8 cellular contexts compared by ENCODE assay signal in the genomic region with DNA sequence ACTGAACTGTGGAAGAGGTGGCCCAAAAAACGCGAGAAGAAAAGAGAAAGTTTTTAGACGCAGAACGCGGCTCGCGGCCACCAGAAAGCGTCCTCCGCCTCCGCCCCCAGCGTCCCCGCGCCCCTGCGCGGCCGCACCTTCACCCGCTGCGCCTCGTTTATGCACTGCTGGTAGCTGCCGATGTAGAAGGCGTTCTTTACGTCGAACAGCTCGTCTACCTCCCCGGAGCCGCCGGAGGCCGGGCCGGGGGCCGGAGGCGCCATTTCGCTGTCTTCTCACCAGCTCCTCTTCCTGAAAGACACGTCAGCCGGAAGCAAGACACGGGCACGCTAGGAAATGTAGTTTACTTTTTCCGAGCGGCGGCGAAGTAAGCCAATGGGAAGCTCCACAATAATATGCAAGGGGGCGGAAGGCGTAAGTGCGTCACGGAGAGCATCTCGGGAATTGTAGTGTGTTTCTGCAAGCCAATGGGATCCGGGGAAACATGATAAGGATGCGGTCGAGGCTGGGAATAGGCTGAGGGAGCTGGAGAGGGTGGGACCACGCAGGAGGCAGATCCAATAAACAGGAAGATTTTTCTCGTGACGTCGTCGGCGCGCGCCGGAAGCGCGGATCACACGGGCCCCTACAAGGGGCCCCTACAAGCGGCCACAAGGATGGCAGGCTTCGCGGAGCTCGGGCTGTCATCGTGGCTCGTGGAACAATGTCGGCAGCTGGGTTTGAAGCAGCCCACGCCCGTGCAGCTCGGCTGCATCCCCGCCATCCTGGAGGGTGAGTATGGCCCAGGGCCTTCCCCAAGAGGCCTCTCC. TPM values are rescaled to one million over a fixed set of nuclear protein-coding genes. Genes with fewer than 3 reads are reported as not detected.
DNase-seq lines count a peak whose midpoint lies in the region; ATAC-seq, FAIRE-seq and TF ChIP-seq lines count a peak whose summit lies in the region.

A gene (minus strand): TSS at position 302 of the 809 bp plus-strand sequence. CDS start 39 bp downstream, at position 263.
A gene with protein sequence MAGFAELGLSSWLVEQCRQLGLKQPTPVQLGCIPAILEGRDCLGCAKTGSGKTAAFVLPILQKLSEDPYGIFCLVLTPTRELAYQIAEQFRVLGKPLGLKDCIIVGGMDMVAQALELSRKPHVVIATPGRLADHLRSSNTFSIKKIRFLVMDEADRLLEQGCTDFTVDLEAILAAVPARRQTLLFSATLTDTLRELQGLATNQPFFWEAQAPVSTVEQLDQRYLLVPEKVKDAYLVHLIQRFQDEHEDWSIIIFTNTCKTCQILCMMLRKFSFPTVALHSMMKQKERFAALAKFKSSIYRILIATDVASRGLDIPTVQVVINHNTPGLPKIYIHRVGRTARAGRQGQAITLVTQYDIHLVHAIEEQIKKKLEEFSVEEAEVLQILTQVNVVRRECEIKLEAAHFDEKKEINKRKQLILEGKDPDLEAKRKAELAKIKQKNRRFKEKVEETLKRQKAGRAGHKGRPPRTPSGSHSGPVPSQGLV (plus strand): TSS at position 630 of the 809 bp plus-strand sequence. CDS start 27 bp downstream, at position 657.

- H3K4me3 ChIP-seq in WI38 (ENCODE audit: low read depth, low read length) (peak within 1 kb of the TSS; percentile 93), bronchial epithelial cell (ENCODE audit: low read depth, low read length) (peak within 1 kb of the TSS; percentile 70), small intestine (ENCODE audit: low read depth in 1 of 2, low read length in 2 of 2) (peak within 1 kb of the TSS; percentile 71 to 76)

- no peaks in the 10 kb centered on the region for H3K27me3 ChIP-seq in bronchial epithelial cell (ENCODE audit: control insufficient read depth, insufficient read depth, low read length)
- no peaks in the 10 kb centered on the region for H3K27me3 ChIP-seq in small intestine (ENCODE audit: control insufficient read depth in 2 of 2, insufficient read depth in 2 of 2, low read length in 2 of 2)

- in situ Hi-C loops in ACHN (cut with HindIII; ENCODE audit: low pct_ligation_motif_present, low pct_unique_long_range_greater_than_20kb, low sequenced_read_pairs): no loop called here

- ATAC-seq in GM18873 (IDR thresholded peaks at IDR 0.05; ENCODE audit: low FRiP score, unreplicated experiment) (peak; percentile 93), HG03139 (IDR thresholded peaks at IDR 0.05; ENCODE audit: unreplicated experiment) (peak; percentile 89)

- peak; percentile 98 for DNase-seq in ACHN
- peak; percentile 97 for DNase-seq in NCI-H2227 treated with DMSO at 0.1 percent for 48 hours (lab: John Stamatoyannopoulos, UW)
- peak; percentile 99 for DNase-seq in bronchial epithelial cell (ENCODE audit: low read depth)
- peak; percentile 98 for DNase-seq in iPS-NIHi11 (ENCODE audit: low spot score)
- peak; percentile 100 for DNase-seq in small intestine

- no peak for TF ChIP-seq CTCF in WI38 (IDR thresholded peaks at IDR 0.05; ENCODE audit: low read depth, low read length)
- TF ChIP-seq CTCF in bronchial epithelial cell (IDR thresholded peaks at IDR 0.05; ENCODE audit: insufficient read depth, low read length, severe bottlenecking): no peak

- FAIRE-seq in bronchial epithelial cell (lab: Jason Lieb, UNC) (peak; percentile 97), small intestine (lab: Jason Lieb, UNC) (peak; percentile 94)

- WGBS in small intestine, 3 donors: 0% methylated on average over 71 of the region's 71 CpGs

- H3K36me3 ChIP-seq in bronchial epithelial cell (ENCODE audit: control insufficient read depth, insufficient read depth, low read length) (peaks cover 28% of the 10 kb centered on the region), small intestine (ENCODE audit: control insufficient read depth in 2 of 2, insufficient read depth in 2 of 2, low read length in 2 of 2) (peaks cover 6 to 9% of the 10 kb centered on the region in 2 donors)

- peak within 1 kb of the TSS; percentile 74 to 95 for H3K27ac ChIP-seq in small intestine (ENCODE audit: low read depth in 1 of 2, low read length in 1 of 2)

- H3K9me3 ChIP-seq in small intestine (ENCODE audit: control insufficient read depth, low read depth): no peaks in the 10 kb centered on the region

- peaks cover 0 to 3% of the 10 kb centered on the region in 2 donors for H3K4me1 ChIP-seq in small intestine (ENCODE audit: control insufficient read depth in 2 of 2, insufficient read depth in 1 of 2, low read depth in 1 of 2, low read length in 1 of 2)

RNA-seq across cellular contexts. Expression of the first gene that starts in this region (rescaled TPM):
- 268 and 331 TPM in 2 replicates for total RNA-seq in bronchial epithelial cell
- polyA plus RNA-seq in small intestine: 100 to 1,000 TPM; 254 to 350 (median 286) TPM

RNA-seq across cellular contexts. Expression of the second gene that starts in this region (rescaled TPM):
- total RNA-seq in bronchial epithelial cell: 68.4 and 76.1 TPM in 2 replicates
- 10 to 100 TPM; 48.5 to 51.4 (median 48.6) TPM for polyA plus RNA-seq in small intestine

Comparison
In these comparisons a context has a peak if more than half of its experiments do, and no peak if none do; other contexts are left out.
1. Peak in every context shown above with its lines: DNase-seq, ATAC-seq, H3K4me3 ChIP-seq and H3K27ac ChIP-seq.